Comparison of ENCODE assay signal across 13 cellular contexts in genomic region chr15:59553879-59554735, GRCh38. TPM values are rescaled to one million over a fixed set of nuclear protein-coding genes. Genes with fewer than 3 reads are reported as not detected.
DNase-seq lines count a peak whose midpoint lies in the region; ATAC-seq and TF ChIP-seq lines count a peak whose summit lies in the region.
"Had no signal": no experiment of that assay in that cellular context is flagged by ENCODE, and none has a peak within 500 bp of the region (broad histone marks: within the 10 kb centered on the region; RNA-seq: fewer than 3 reads in every experiment).

No MANE protein-coding gene starts in this region.

- no peaks in the 10 kb centered on the region for H3K27me3 ChIP-seq in PC-9 (ENCODE audit: insufficient read depth, low read depth)
- H3K27me3 ChIP-seq: gastrocnemius medialis had no signal

- POLR2A ChIA-PET in PC-9 (lab: Charles Lee; ENCODE audit: unreplicated experiment) = interaction anchor here (0.5 to 0.7 kb wide), 6 partner anchors 13 to 398 kb away, joined by 3 to 7 read pairs (median 4); no protein-coding TSS in a partner anchor
- POLR2A ChIA-PET in activated CD4-positive, alpha-beta memory T cell treated with anti-CD3 and anti-CD28 coated beads for 36 hours (lab: Charles Lee) = no interaction called here

- H3K79me2 ChIP-seq in PC-9 (ENCODE audit: low read depth) = no peaks in the 10 kb centered on the region

- BruUV-seq in PC-9 (replicated peaks; lab: Mats Ljungman, UMichigan) = no TSS peak

- H3K4me1 Mint-ChIP-seq in progenitor cell of endocrine pancreas (ENCODE audit: low read depth) = peaks cover 29% of the 10 kb centered on the region
- H3K4me1 Mint-ChIP-seq in activated CD4-positive, alpha-beta memory T cell treated with anti-CD3 and anti-CD28 coated beads for 36 hours (ENCODE audit: low read depth) = no peaks in the 10 kb centered on the region

- H3K36me3 Mint-ChIP-seq in progenitor cell of endocrine pancreas (ENCODE audit: insufficient read depth) = no peaks in the 10 kb centered on the region
- H3K36me3 Mint-ChIP-seq in activated CD4-positive, alpha-beta memory T cell treated with anti-CD3 and anti-CD28 coated beads for 36 hours = no peaks in the 10 kb centered on the region

- no peaks in the 10 kb centered on the region for H4K20me1 ChIP-seq in PC-9 (ENCODE audit: insufficient read depth)

- H2AFZ ChIP-seq in PC-9 = no peak overlapping the region

- no peak for TF ChIP-seq CTCF in PC-9 (conservative IDR thresholded peaks at IDR 0.05)
- TF ChIP-seq CTCF in progenitor cell of endocrine pancreas (IDR thresholded peaks at IDR 0.05; ENCODE audit: unreplicated experiment) = no peak

- DNase-seq in GM04503 (ENCODE audit: low read depth) (peak; percentile 60), PC-9 (peak; percentile 49 to 90), epithelial cell of prostate (ENCODE audit: low read depth, low spot score) (peak; percentile 98), progenitor cell of endocrine pancreas (ENCODE audit: low spot score, unreplicated experiment) (no peak), RKO (ENCODE audit: low spot score) (no peak), hippocampal formation (lab: John Stamatoyannopoulos, UW) (no peak)
- no peak for DNase-seq in activated CD4-positive, alpha-beta memory T cell treated with anti-CD3 and anti-CD28 coated beads for 36 hours
- DNase-seq: activated CD4-positive, CD25-positive, alpha-beta regulatory T cell; activated naive CD4-positive, alpha-beta T cell treated with anti-CD3 and anti-CD28 coated beads, Interleukin-2, amount 50 U/mL, for 16 hours; gastrocnemius medialis; stimulated activated naive CD8-positive, alpha-beta T cell treated with anti-CD3 and anti-CD28 coated beads, Interleukin-15, Interleukin-2, amounts not matched to agents 100 U/mL and 50 U/mL, for 24 hours had no signal

- no peak overlapping the region for H3K4me2 ChIP-seq in PC-9

- H3K9me2 ChIP-seq in PC-9 (ENCODE audit: insufficient read depth) = no peaks in the 10 kb centered on the region

- peaks cover 53% of the 10 kb centered on the region for H3K4me1 ChIP-seq in PC-9 (replicated peaks; ENCODE audit: insufficient read depth)
- H3K4me1 ChIP-seq: gastrocnemius medialis had no signal

- no peaks in the 10 kb centered on the region for H3K27me3 Mint-ChIP-seq in progenitor cell of endocrine pancreas
- peaks cover 3% of the 10 kb centered on the region for H3K27me3 Mint-ChIP-seq in activated CD4-positive, alpha-beta memory T cell treated with anti-CD3 and anti-CD28 coated beads for 36 hours

- no peak for ATAC-seq in HG02623 (IDR thresholded peaks at IDR 0.05; ENCODE audit: unreplicated experiment)
- ATAC-seq: gastrocnemius medialis; stimulated activated naive CD8-positive, alpha-beta T cell treated with anti-CD3 and anti-CD28 coated beads, Interleukin-15, Interleukin-2, amounts not matched to agents 100 U/mL and 50 U/mL, for 24 hours had no signal

- CTCF ChIA-PET in PC-9 (lab: Charles Lee) = interaction anchor here (0.8 kb wide), 1 partner anchor 21 kb away, joined by 4 read pairs; no protein-coding TSS in a partner anchor
- CTCF ChIA-PET in activated CD4-positive, alpha-beta memory T cell treated with anti-CD3 and anti-CD28 coated beads for 36 hours (lab: Charles Lee) = no interaction called here

- intact Hi-C loops in PC-9 (cut with micrococcal nuclease; ENCODE audit: unreplicated experiment) = loop anchor here (1.0 kb wide), 2 partner anchors 16 to 40 kb away; no protein-coding TSS in a partner anchor
- intact Hi-C loops in activated CD4-positive, alpha-beta memory T cell treated with anti-CD3 and anti-CD28 coated beads for 36 hours (cut with micrococcal nuclease) = no loop called here

- H3K9me3 ChIP-seq in PC-9 (ENCODE audit: insufficient read depth, low read depth) = no peaks in the 10 kb centered on the region
- H3K9me3 ChIP-seq: gastrocnemius medialis had no signal

- H3K4me3 ChIP-seq in PC-9 = no peak overlapping the region
- H3K4me3 ChIP-seq: gastrocnemius medialis had no signal

- H3K27ac ChIP-seq in PC-9 (peak overlapping the region; percentile 53), epithelial cell of prostate (peak overlapping the region; percentile 98)
- H3K27ac ChIP-seq: gastrocnemius medialis had no signal

- H3K4me3 Mint-ChIP-seq in progenitor cell of endocrine pancreas (ENCODE audit: low read depth) = no peak overlapping the region
- H3K4me3 Mint-ChIP-seq in activated CD4-positive, alpha-beta memory T cell treated with anti-CD3 and anti-CD28 coated beads for 36 hours = no peak overlapping the region

- peaks cover 3% of the 10 kb centered on the region for H3K9me3 Mint-ChIP-seq in progenitor cell of endocrine pancreas (ENCODE audit: low read depth)
- no peaks in the 10 kb centered on the region for H3K9me3 Mint-ChIP-seq in activated CD4-positive, alpha-beta memory T cell treated with anti-CD3 and anti-CD28 coated beads for 36 hours

- peak overlapping the region; percentile 84 for H3K27ac Mint-ChIP-seq in progenitor cell of endocrine pancreas
- H3K27ac Mint-ChIP-seq in activated CD4-positive, alpha-beta memory T cell treated with anti-CD3 and anti-CD28 coated beads for 36 hours = no peak overlapping the region

- H3F3A ChIP-seq in PC-9 (ENCODE audit: insufficient read depth, low read depth) = peaks cover 12% of the 10 kb centered on the region; the same call in 1 of the 2 replicates

- H3K36me3 ChIP-seq in PC-9 (ENCODE audit: low read depth) = no peaks in the 10 kb centered on the region
- H3K36me3 ChIP-seq: gastrocnemius medialis had no signal

RNA-seq across cellular contexts. Expression of gene GCNT3, which starts 57.5 kb away (rescaled TPM):
- total RNA-seq in PC-9 (2021) (0.52 and 0.80 TPM in 2 replicates), progenitor cell of endocrine pancreas (4.6 and 5.6 TPM in 2 replicates)
- not detected for total RNA-seq in activated CD4-positive, alpha-beta memory T cell treated with anti-CD3 and anti-CD28 coated beads for 36 hours
- total RNA-seq: mononuclear cell had no signal

Comparison
In these comparisons a context has a peak if more than half of its experiments do, and no peak if none do; other contexts are left out.
1. DNase-seq: peak in GM04503 (single experiment), PC-9 (2 of 2) and epithelial cell of prostate (single experiment); none in progenitor cell of endocrine pancreas (single experiment), RKO (single experiment), hippocampal formation (0 of 2) and activated CD4-positive, alpha-beta memory T cell treated with anti-CD3 and anti-CD28 coated beads for 36 hours (single experiment).